ENCODE assay signal across 15 cellular contexts in the genomic region with DNA sequence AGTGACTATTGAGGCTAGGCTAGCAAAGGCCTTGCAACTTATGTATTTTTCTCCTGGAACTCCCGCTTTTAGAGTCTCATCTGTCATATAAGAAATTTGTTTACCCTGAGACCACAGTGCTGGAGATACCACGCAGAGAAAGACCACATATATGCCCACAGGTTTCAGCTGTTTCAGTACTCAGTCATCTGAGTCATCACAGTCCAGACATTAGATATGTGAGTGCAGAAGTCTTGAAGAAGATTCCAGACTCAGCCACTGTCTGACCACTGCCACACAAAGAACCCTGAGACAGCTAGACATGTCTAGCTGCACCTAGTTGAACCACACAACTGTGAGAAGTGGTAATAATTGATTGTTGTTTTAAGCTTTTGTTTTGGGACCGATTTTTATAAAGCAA.
DNase-seq lines count a peak whose midpoint lies in the region; ATAC-seq, FAIRE-seq and TF ChIP-seq lines count a peak whose summit lies in the region.
"Had no signal": no experiment of that assay in that cellular context is flagged by ENCODE, and none has a peak within 500 bp of the region (broad histone marks: within the 10 kb centered on the region; RNA-seq: fewer than 3 reads in every experiment).

No MANE protein-coding gene starts in this region.

- H3K27me3 Mint-ChIP-seq in stimulated activated naive CD8-positive, alpha-beta T cell treated with anti-CD3 and anti-CD28 coated beads, Interleukin-15, amount 100 ng/mL, for 72 hours: peaks cover 16% of the 10 kb centered on the region

- H3K4me3 ChIP-seq in astrocyte of the spinal cord (ENCODE audit: low read depth, low read length): no peak overlapping the region
- H3K4me3 ChIP-seq: A549, breast epithelium, SK-N-MC, uterus had no signal

- POLR2A ChIA-PET in HEK293T (lab: Yijun Ruan, JAX): no interaction called here

- H3K27ac Mint-ChIP-seq in stimulated activated naive CD8-positive, alpha-beta T cell treated with anti-CD3 and anti-CD28 coated beads, Interleukin-15, amount 100 ng/mL, for 72 hours: no peak overlapping the region

- no peak overlapping the region for H3K4me3 Mint-ChIP-seq in stimulated activated naive CD8-positive, alpha-beta T cell treated with anti-CD3 and anti-CD28 coated beads, Interleukin-15, amount 100 ng/mL, for 72 hours
- H3K4me3 Mint-ChIP-seq: activated T-cell treated with anti-CD3 and anti-CD28 coated beads, Interleukin-2, amount 50 U/mL, for 4 hours had no signal

- ATAC-seq in stimulated activated naive CD8-positive, alpha-beta T cell treated with anti-CD3 and anti-CD28 coated beads, Interleukin-15, amount 100 ng/mL, for 72 hours: peak; percentile 70
- ATAC-seq in stimulated activated naive CD8-positive, alpha-beta T cell treated with anti-CD3 and anti-CD28 coated beads, Interleukin-15, Interleukin-2, amounts not matched to agents 100 U/mL and 50 U/mL, for 24 hours: no peak
- ATAC-seq in HG03378 (IDR thresholded peaks at IDR 0.05; ENCODE audit: unreplicated experiment) (peak; percentile 75), HG02970 (IDR thresholded peaks at IDR 0.05; ENCODE audit: low FRiP score, unreplicated experiment) (no peak)
- ATAC-seq: A549 had no signal

- H3K4me1 Mint-ChIP-seq in stimulated activated naive CD8-positive, alpha-beta T cell treated with anti-CD3 and anti-CD28 coated beads, Interleukin-15, amount 100 ng/mL, for 72 hours: no peaks in the 10 kb centered on the region

- CTCF ChIA-PET in HEK293T (lab: Yijun Ruan, JAX): no interaction called here

- in situ Hi-C loops in astrocyte of the spinal cord (cut with HindIII; ENCODE audit: low sequenced_read_pairs): no loop called here

- FAIRE-seq in urothelium cell line (lab: Jason Lieb, UNC): no peak
- FAIRE-seq: A549 had no signal

- no peaks in the 10 kb centered on the region for H3K9me3 Mint-ChIP-seq in stimulated activated naive CD8-positive, alpha-beta T cell treated with anti-CD3 and anti-CD28 coated beads, Interleukin-15, amount 100 ng/mL, for 72 hours
- H3K9me3 Mint-ChIP-seq: activated T-cell treated with anti-CD3 and anti-CD28 coated beads, Interleukin-2, amount 50 U/mL, for 4 hours had no signal

- TF ChIP-seq CTCF in astrocyte of the spinal cord (IDR thresholded peaks at IDR 0.05; ENCODE audit: low read depth, low read length): no peak

- no peak for DNase-seq in stimulated activated naive CD8-positive, alpha-beta T cell treated with anti-CD3 and anti-CD28 coated beads, Interleukin-15, amount 100 ng/mL, for 72 hours
- DNase-seq in stimulated activated naive CD8-positive, alpha-beta T cell treated with anti-CD3 and anti-CD28 coated beads, Interleukin-15, Interleukin-2, amounts not matched to agents 100 U/mL and 50 U/mL, for 24 hours: no peak
- DNase-seq in astrocyte of the spinal cord (ENCODE audit: low read depth, low spot score): peak; percentile 76
- peak; percentile 22 for DNase-seq in urothelium cell line (ENCODE audit: low spot score)
- DNase-seq in HEK293T (ENCODE audit: extremely low spot score): no peak
- DNase-seq in NCI-H187 (lab: John Stamatoyannopoulos, UW): no peak
- DNase-seq: activated T-cell treated with anti-CD3 and anti-CD28 coated beads, Interleukin-2, amount 50 U/mL, for 4 hours; NCI-H1694 treated with DMSO at 0.1 percent for 48 hours; stimulated activated CD4-positive, alpha-beta T cell treated with anti-CD3 and anti-CD28 coated beads, Interleukin-12 subunit alpha, Interleukin-12 subunit beta, amount 100 ng/mL, for 4 hours; uterus had no signal

TF ChIP-seq in HEK293T, 16 proteins besides CTCF, POLR2A, EP300 and RAD21:
- no peak for TF ChIP-seq CTBP1 (IDR thresholded peaks at IDR 0.05; ENCODE audit: borderline replicate concordance)
- no peak for TF ChIP-seq LEF1 (IDR thresholded peaks at IDR 0.05; ENCODE audit: borderline replicate concordance)
- TF ChIP-seq, protein P1, sequence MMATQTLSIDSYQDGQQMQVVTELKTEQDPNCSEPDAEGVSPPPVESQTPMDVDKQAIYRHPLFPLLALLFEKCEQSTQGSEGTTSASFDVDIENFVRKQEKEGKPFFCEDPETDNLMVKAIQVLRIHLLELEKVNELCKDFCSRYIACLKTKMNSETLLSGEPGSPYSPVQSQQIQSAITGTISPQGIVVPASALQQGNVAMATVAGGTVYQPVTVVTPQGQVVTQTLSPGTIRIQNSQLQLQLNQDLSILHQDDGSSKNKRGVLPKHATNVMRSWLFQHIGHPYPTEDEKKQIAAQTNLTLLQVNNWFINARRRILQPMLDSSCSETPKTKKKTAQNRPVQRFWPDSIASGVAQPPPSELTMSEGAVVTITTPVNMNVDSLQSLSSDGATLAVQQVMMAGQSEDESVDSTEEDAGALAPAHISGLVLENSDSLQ (IDR thresholded peaks at IDR 0.05): no peak
- TF ChIP-seq FOXA1 (IDR thresholded peaks at IDR 0.05): no peak
- no peak for TF ChIP-seq ARNT (IDR thresholded peaks at IDR 0.05)
- no peak for TF ChIP-seq SUZ12 (IDR thresholded peaks at IDR 0.05)
- no peak for TF ChIP-seq FOXM1 (IDR thresholded peaks at IDR 0.05; ENCODE audit: borderline replicate concordance)
- TF ChIP-seq NFRKB (IDR thresholded peaks at IDR 0.05): no peak
- no peak for TF ChIP-seq FOXK2 (IDR thresholded peaks at IDR 0.05)
- no peak for TF ChIP-seq BHLHE40 (IDR thresholded peaks at IDR 0.05; ENCODE audit: borderline replicate concordance)
- no peak for TF ChIP-seq L3MBTL2 (conservative IDR thresholded peaks at IDR 0.05)
- no peak for TF ChIP-seq HDGF (IDR thresholded peaks at IDR 0.05; ENCODE audit: borderline replicate concordance)
- TF ChIP-seq ZNF384 (IDR thresholded peaks at IDR 0.05): no peak
- TF ChIP-seq ELF4 (IDR thresholded peaks at IDR 0.05): no peak
- no peak for TF ChIP-seq TARDBP (IDR thresholded peaks at IDR 0.05)

Comparison
In these comparisons a context has a peak if more than half of its experiments do, and no peak if none do; other contexts are left out.
1. ATAC-seq: peak in stimulated activated naive CD8-positive, alpha-beta T cell treated with anti-CD3 and anti-CD28 coated beads, Interleukin-15, amount 100 ng/mL, for 72 hours (single experiment) and HG03378 (single experiment); none in stimulated activated naive CD8-positive, alpha-beta T cell treated with anti-CD3 and anti-CD28 coated beads, Interleukin-15, Interleukin-2, amounts not matched to agents 100 U/mL and 50 U/mL, for 24 hours (single experiment) and HG02970 (single experiment).
2. DNase-seq: peak in astrocyte of the spinal cord (single experiment) and urothelium cell line (single experiment); none in stimulated activated naive CD8-positive, alpha-beta T cell treated with anti-CD3 and anti-CD28 coated beads, Interleukin-15, amount 100 ng/mL, for 72 hours (0 of 2), stimulated activated naive CD8-positive, alpha-beta T cell treated with anti-CD3 and anti-CD28 coated beads, Interleukin-15, Interleukin-2, amounts not matched to agents 100 U/mL and 50 U/mL, for 24 hours (single experiment), HEK293T (single experiment) and NCI-H187 (0 of 2).